ENCODE assay signal across 12 cellular contexts in the genomic region with DNA sequence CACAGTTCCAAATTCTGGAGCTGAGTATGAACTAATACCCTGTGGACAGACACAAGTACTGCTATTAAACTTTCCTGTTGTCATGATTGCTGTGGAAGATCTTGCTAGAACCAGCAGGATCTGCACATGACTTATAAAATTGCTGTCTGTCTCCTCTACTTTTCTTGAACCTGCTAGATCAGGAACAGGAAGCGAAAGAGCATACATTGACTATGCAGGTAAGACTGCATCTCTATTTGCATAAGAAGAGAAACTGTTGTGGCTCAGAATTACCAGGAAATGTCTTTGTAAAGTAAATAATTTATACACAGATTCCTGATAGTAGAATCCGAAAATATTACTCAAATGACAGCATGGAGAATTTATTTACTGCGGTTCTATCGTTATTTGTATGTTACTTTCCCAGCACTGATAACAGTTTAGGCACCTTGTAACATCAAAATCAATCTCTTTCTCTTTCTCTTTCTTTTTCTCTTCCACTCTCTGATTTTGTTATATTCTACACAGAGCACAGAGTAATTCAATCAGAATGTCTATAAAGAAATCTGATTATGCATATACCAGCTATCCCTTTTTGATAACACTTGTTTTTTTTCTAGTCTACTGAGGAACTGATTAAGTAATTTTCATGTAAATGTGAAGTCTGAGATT.
DNase-seq lines count a peak whose midpoint lies in the region; ATAC-seq and TF ChIP-seq lines count a peak whose summit lies in the region.
"Had no signal": no experiment of that assay in that cellular context is flagged by ENCODE, and none has a peak within 500 bp of the region (broad histone marks: within the 10 kb centered on the region; RNA-seq: fewer than 3 reads in every experiment).

No MANE protein-coding gene starts in this region.

- no peak for TF ChIP-seq CTCF in GM12864 (IDR thresholded peaks at IDR 0.05; ENCODE audit: low read depth, low read length, missing control alignments)
- TF ChIP-seq CTCF in right lobe of liver (IDR thresholded peaks at IDR 0.05) = no peak

- intact Hi-C loops in right lobe of liver (cut with DNase I) = no loop called here

- WGBS in right lobe of liver (ENCODE audit: insufficient coverage, low coverage, low lambda C conversion rate, missing lambda C conversion rate) = 57% methylated on average over 4 of the region's 4 CpGs

- ATAC-seq in GM19452 (IDR thresholded peaks at IDR 0.05; ENCODE audit: unreplicated experiment) = peak; percentile 61
- peak; percentile 68 for ATAC-seq in HG02840 (IDR thresholded peaks at IDR 0.05; ENCODE audit: low FRiP score, unreplicated experiment)
- peak; percentile 82 for ATAC-seq in HG03521 (IDR thresholded peaks at IDR 0.05; ENCODE audit: unreplicated experiment)
- ATAC-seq in right lobe of liver = no peak
- ATAC-seq: left lung had no signal

- H3K4me1 ChIP-seq in right lobe of liver = no peaks in the 10 kb centered on the region
- H3K4me1 ChIP-seq: left lung, prostate gland had no signal

- TF ChIP-seq POLR2A in right lobe of liver (IDR thresholded peaks at IDR 0.05) = no peak

- no peaks in the 10 kb centered on the region for H3K9me3 ChIP-seq in right lobe of liver
- H3K9me3 ChIP-seq: prostate gland had no signal

- no peaks in the 10 kb centered on the region for H3K27me3 ChIP-seq in right lobe of liver
- H3K27me3 ChIP-seq: left lung had no signal

- H3K4me3 ChIP-seq in GM12864 (ENCODE audit: low read depth, low read length) (peak overlapping the region; percentile 16; the same call in 1 of the 2 replicates), right lobe of liver (no peak overlapping the region)
- H3K4me3 ChIP-seq: left lung, prostate gland had no signal

- H3K36me3 ChIP-seq in right lobe of liver = no peaks in the 10 kb centered on the region
- H3K36me3 ChIP-seq: left lung, prostate gland had no signal

- H3K27ac ChIP-seq in right lobe of liver = no peak overlapping the region
- H3K27ac ChIP-seq: left lung, prostate gland had no signal

- DNase-seq in GM12864 (ENCODE audit: low read depth) (peak; percentile 44), NCI-H1694 (lab: John Stamatoyannopoulos, UW) (no peak), inferior parietal cortex (ENCODE audit: extremely low spot score) (no peak), right lobe of liver (no peak)
- no peak for DNase-seq in activated T-cell treated with anti-CD3 and anti-CD28 coated beads, Interleukin-2, amount 50 U/mL, for 48 hours
- DNase-seq: left lung, NCI-H1436, trophoblast cell had no signal

Comparison
In these comparisons a context has a peak if more than half of its experiments do, and no peak if none do; other contexts are left out.
1. ATAC-seq: peak in GM19452 (single experiment), HG02840 (single experiment) and HG03521 (single experiment); none in right lobe of liver (0 of 4).